In the genomic region with DNA sequence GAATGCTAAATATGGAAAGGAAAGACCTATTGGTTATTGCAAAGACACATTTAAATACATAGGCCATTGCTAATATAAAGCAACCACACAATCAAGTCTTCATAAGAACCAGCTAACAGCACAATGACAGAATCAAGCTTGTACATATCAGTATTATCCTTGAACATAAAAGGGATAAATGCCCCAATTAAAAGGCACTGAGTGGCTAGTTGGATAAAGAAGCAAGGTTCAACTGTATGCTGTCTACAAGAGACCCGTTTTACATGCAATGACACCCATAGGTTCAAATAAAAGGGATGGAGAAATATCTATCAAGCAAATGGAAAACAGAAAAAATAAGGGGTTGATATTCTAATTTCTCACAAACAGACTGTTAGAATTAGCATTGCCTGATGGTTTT, we compare ENCODE assay signal across 27 cellular contexts.
"Had no signal": no experiment of that assay in that cellular context is flagged by ENCODE, and none has a peak within 500 bp of the region (broad histone marks: within the 10 kb centered on the region; RNA-seq: fewer than 3 reads in every experiment).

No MANE protein-coding gene starts in this region.

- ATAC-seq: stimulated activated effector memory CD8-positive, alpha-beta T cell treated with anti-CD3 and anti-CD28 coated beads, Interleukin-12 subunit alpha, Interleukin-12 subunit beta, amount 100 ng/mL, for 72 hours; stimulated activated memory B cell treated with anti-CD40 and anti-IgM and Interleukin-4, amounts not matched to agents 10 μg/mL and 1 μg/mL and 100 μg/mL, for 72 hours; stimulated activated naive B cell treated with anti-CD40 and anti-IgM and Interleukin-4, amounts not matched to agents 10 μg/mL and 1 μg/mL and 100 μg/mL, for 72 hours; stimulated activated naive CD8-positive, alpha-beta T cell treated with anti-CD3 and anti-CD28 coated beads, Interleukin-15, amount 100 ng/mL, for 72 hours; stimulated activated naive CD8-positive, alpha-beta T cell treated with anti-CD3 and anti-CD28 coated beads, Interleukin-15, Interleukin-2, amounts not matched to agents 100 U/mL and 50 U/mL, for 24 hours; upper lobe of right lung had no signal

- H3K9me3 ChIP-seq: testis, thyroid gland, transverse colon, upper lobe of right lung, uterus, vagina had no signal

- H3K4me1 ChIP-seq: stomach, suprapubic skin, testis, thyroid gland, tibial artery, tibial nerve, transverse colon, upper lobe of left lung, upper lobe of right lung, uterus, vagina had no signal

- H3K27ac ChIP-seq: stomach, suprapubic skin, testis, thoracic aorta, thyroid gland, tibial artery, tibial nerve, transverse colon, upper lobe of left lung, upper lobe of right lung, uterus, vagina had no signal

- H3K27me3 ChIP-seq: stomach, suprapubic skin, testis, thyroid gland, tibial artery, tibial nerve, transverse colon, upper lobe of left lung, upper lobe of right lung, uterus, vagina had no signal

- FAIRE-seq: urothelium cell line had no signal

- H3K4me3 ChIP-seq: stomach, suprapubic skin, testis, thoracic aorta, thyroid gland, tibial artery, tibial nerve, transverse colon, upper lobe of left lung, upper lobe of right lung, uterus, vagina had no signal

- DNase-seq: stimulated activated CD4-positive, alpha-beta T cell treated with anti-CD3 and anti-CD28 coated beads, Interleukin-2, amount 100 ng/mL, for 48 hours; stimulated activated CD4-positive, alpha-beta T cell treated with anti-CD3 and anti-CD28 coated beads, Interleukin-4, amount 100 ng/mL, for 1 hour; stimulated activated CD4-positive, alpha-beta T cell treated with anti-CD3 and anti-CD28 coated beads, Interleukin-4, amount 100 ng/mL, for 24 hours; stimulated activated CD4-positive, alpha-beta T cell treated with anti-CD3 and anti-CD28 coated beads, Interleukin-4, amount 100 ng/mL, for 4 hours; stimulated activated CD8-positive, alpha-beta memory T cell treated with anti-CD3 and anti-CD28 coated beads, Interleukin-4, amount 100 ng/mL, for 48 hours; stimulated activated naive B cell treated with anti-CD40 and anti-IgM and Interleukin-4, amounts not matched to agents 10 μg/mL and 1 μg/mL and 100 μg/mL, for 72 hours; stimulated activated naive CD4-positive, alpha-beta T cell; stimulated activated naive CD4-positive, alpha-beta T cell treated with Interleukin-2 at 50 U/mL for 16 hours; stimulated activated naive CD8-positive, alpha-beta T cell treated with anti-CD3 and anti-CD28 coated beads, Interleukin-15, amount 100 ng/mL, for 72 hours; stimulated activated naive CD8-positive, alpha-beta T cell treated with anti-CD3 and anti-CD28 coated beads, Interleukin-15, Interleukin-2, amounts not matched to agents 100 U/mL and 50 U/mL, for 24 hours; stomach; substantia nigra; testis; thyroid gland; tibial artery; transverse colon; trophoblast cell; upper lobe of left lung; upper lobe of right lung; uterus had no signal

- H3K36me3 ChIP-seq: stomach, suprapubic skin, thoracic aorta, thyroid gland, tibial artery, tibial nerve, transverse colon, upper lobe of left lung, upper lobe of right lung, uterus, vagina had no signal
